ENCODE assay signal across 8 cellular contexts in the genomic region with DNA sequence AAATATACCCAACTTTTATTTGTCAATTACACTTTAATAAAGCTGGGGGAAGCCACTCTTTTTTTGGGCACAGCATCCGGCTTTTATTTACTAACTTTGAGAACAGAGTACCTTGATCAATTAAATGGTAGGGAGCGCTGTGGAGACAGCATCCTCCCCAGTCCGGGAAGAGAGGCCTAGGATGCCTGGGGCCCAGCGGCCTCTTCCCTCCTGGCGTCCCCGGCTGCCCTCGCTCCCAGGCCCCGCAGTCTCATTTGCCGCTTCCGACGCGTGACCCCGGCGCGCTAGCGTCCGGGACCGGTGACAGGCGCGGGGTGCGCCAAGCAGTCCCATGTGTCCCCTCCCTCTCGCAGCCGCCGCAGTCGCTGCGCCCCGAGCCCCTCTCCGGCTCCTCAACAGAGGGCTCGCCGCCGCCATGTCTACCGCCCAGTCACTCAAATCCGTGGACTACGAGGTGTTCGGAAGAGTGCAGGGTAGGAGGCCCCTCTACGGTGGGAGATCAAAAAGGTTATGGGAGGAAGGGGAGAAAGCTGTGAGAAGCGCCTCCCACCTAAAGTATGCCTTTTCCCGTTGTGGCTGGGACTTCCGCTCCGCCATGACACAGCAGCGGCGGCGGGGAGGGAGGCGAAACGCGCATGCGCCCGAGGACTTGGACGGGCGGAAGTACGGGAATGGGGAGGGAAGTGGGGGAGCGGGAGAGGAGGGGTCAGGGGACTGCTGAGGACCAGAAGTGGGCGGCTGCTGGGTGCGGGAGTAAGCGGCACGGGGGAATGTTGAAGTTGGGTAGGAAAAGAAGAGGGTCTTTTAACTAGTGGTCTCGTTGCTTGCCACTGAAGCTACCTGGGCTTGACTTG. TPM values are rescaled to one million over a fixed set of nuclear protein-coding genes. Genes with fewer than 3 reads are reported as not detected.
DNase-seq lines count a peak whose midpoint lies in the region; ATAC-seq and TF ChIP-seq lines count a peak whose summit lies in the region.

ACYP2 (plus strand) TSS at position 332 of the 854 bp plus-strand sequence.

- H3K36me3 ChIP-seq in osteoblast (ENCODE audit: insufficient read depth, low read length) (no peaks in the 10 kb centered on the region), testis (ENCODE audit: low read depth, missing control alignments) (no peaks in the 10 kb centered on the region)

- DNase-seq in GM12864 (ENCODE audit: low read depth) (peak; percentile 82), NCI-H1105 (lab: John Stamatoyannopoulos, UW) (peak; percentile 92), SKM-1 (lab: John Stamatoyannopoulos, UW; ENCODE audit: unreplicated experiment) (peak; percentile 91), glomerular visceral epithelial cell (ENCODE audit: extremely low spot score) (peak; percentile 94), osteoblast (ENCODE audit: insufficient read length, low spot score, missing footprints) (peak; percentile 98), testis (peak; percentile 96)
- peak; percentile 80 to 93 for DNase-seq in activated naive CD4-positive, alpha-beta T cell treated with anti-CD3 and anti-CD28 coated beads, Interleukin-2, amount 50 U/mL, for 72 hours (ENCODE audit: low spot score in 2 of 2)

- peaks cover 0 to 14% of the 10 kb centered on the region in 2 donors for H3K9me3 Mint-ChIP-seq in activated naive CD4-positive, alpha-beta T cell treated with anti-CD3 and anti-CD28 coated beads, Interleukin-2, amount 50 U/mL, for 72 hours

- H3K4me2 ChIP-seq in osteoblast (ENCODE audit: insufficient read depth, low read length): peak within 1 kb of the TSS; percentile 90

- H3K27ac Mint-ChIP-seq in activated naive CD4-positive, alpha-beta T cell treated with anti-CD3 and anti-CD28 coated beads, Interleukin-2, amount 50 U/mL, for 72 hours: peak within 1 kb of the TSS; percentile 99

- H3K27me3 ChIP-seq in osteoblast (ENCODE audit: insufficient read depth, low read length): no peaks in the 10 kb centered on the region
- no peaks in the 10 kb centered on the region for H3K27me3 ChIP-seq in testis

- peak; percentile 89 for ATAC-seq in HG02642 (IDR thresholded peaks at IDR 0.05; ENCODE audit: poor library complexity, unreplicated experiment)
- peak; percentile 91 to 95 for ATAC-seq in activated naive CD4-positive, alpha-beta T cell treated with anti-CD3 and anti-CD28 coated beads, Interleukin-2, amount 50 U/mL, for 72 hours

- H3K9me3 ChIP-seq in osteoblast (ENCODE audit: low read depth, low read length) (peaks cover under 1% of the 10 kb centered on the region), testis (no peaks in the 10 kb centered on the region)

- H3K4me3 ChIP-seq in GM12864 (ENCODE audit: low read depth, low read length) (peak within 1 kb of the TSS; percentile 76), osteoblast (ENCODE audit: insufficient read depth, low read length) (peak within 1 kb of the TSS; percentile 86), testis (peak within 1 kb of the TSS; percentile 88 to 100)

- H2AFZ ChIP-seq in osteoblast (ENCODE audit: low read length): peak within 1 kb of the TSS; percentile 100

- H3K4me1 ChIP-seq in osteoblast (ENCODE audit: insufficient read depth, low read length) (peaks cover 9% of the 10 kb centered on the region), testis (peaks cover 6% of the 10 kb centered on the region)

- 0% methylated on average over 39 to 55 of the region's 57 CpGs for WGBS in testis, 2 donors

- no peaks in the 10 kb centered on the region for H4K20me1 ChIP-seq in osteoblast (ENCODE audit: insufficient read depth, low read length)

- no peaks in the 10 kb centered on the region for H3K79me2 ChIP-seq in osteoblast (ENCODE audit: insufficient read depth, low read length)

- TF ChIP-seq CTCF in GM12864 (IDR thresholded peaks at IDR 0.05; ENCODE audit: low read depth, low read length, missing control alignments): no peak
- TF ChIP-seq CTCF in osteoblast (IDR thresholded peaks at IDR 0.05; ENCODE audit: extremely low read depth, low read depth, low read length): peak; percentile 37
- peak in 1 of 3 experiments; percentile 1 for TF ChIP-seq CTCF in testis (IDR thresholded peaks at IDR 0.05)

- intact Hi-C loops in testis (cut with DNase I; ENCODE audit: low total_unique reads): no loop called here

- peaks cover 22 to 39% of the 10 kb centered on the region in 2 donors for H3K36me3 Mint-ChIP-seq in activated naive CD4-positive, alpha-beta T cell treated with anti-CD3 and anti-CD28 coated beads, Interleukin-2, amount 50 U/mL, for 72 hours

- peak; percentile 8 for TF ChIP-seq POLR2A in testis (IDR thresholded peaks at IDR 0.05)

- H3K27ac ChIP-seq in osteoblast (ENCODE audit: low read depth, low read length) (peak within 1 kb of the TSS; percentile 99), testis (peak within 1 kb of the TSS; percentile 98 to 100)

RNA-seq across cellular contexts. Expression of gene ACYP2, which starts in this region (rescaled TPM):
- 10 to 100 TPM in 1 of 2 donors, 1 to 10 TPM in 1; 6.3 to 10.8 TPM for total RNA-seq in activated naive CD4-positive, alpha-beta T cell treated with anti-CD3 and anti-CD28 coated beads, Interleukin-2, amount 50 U/mL, for 72 hours
- total RNA-seq in osteoblast: 8.5 and 9.0 TPM in 2 replicates
- 10 to 100 TPM; 34.5 to 36.2 TPM for total RNA-seq in testis
- polyA plus RNA-seq in testis (ENCODE audit: insufficient read depth, low read depth, low replicate concordance): 23.2 TPM

Comparison
In these comparisons a context has a peak if more than half of its experiments do, and no peak if none do; other contexts are left out.
1. Peak in every context shown above with its lines: DNase-seq, ATAC-seq, H3K4me3 ChIP-seq and H3K27ac ChIP-seq.